18 cellular contexts compared by ENCODE assay signal in the genomic region with DNA sequence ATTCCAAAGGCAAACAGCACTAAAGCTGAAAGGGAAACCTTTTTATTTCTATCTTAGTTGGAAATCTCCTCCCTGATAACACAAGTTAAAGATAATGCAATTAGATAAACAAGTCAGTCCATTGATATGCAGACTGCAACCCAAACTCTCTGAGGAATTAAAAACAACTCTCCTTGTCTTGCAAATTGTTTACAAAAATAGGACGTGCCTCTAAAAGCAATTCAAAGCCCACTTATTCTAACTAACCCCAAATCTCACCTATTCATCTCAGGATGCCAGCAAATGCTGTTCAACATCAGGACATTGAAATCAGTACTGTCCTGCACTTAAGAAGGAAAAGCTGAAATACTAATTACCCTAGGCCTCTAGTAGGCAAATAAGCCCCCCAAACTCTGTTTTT. TPM values are rescaled to one million over a fixed set of nuclear protein-coding genes. Genes with fewer than 3 reads are reported as not detected.
A peak's percentile ranks its signal among the peaks of the same experiment; 100 is the strongest.
DNase-seq lines count a peak whose midpoint lies in the region; ATAC-seq and TF ChIP-seq lines count a peak whose summit lies in the region.
"Had no signal": no experiment of that assay in that cellular context is flagged by ENCODE, and none has a peak within 500 bp of the region (broad histone marks: within the 10 kb centered on the region; RNA-seq: fewer than 3 reads in every experiment).

No MANE protein-coding gene starts in this region.

- peaks cover 49% of the 10 kb centered on the region for H3K4me1 Mint-ChIP-seq in Caco-2 (ENCODE audit: low read depth, unreplicated experiment)
- H3K4me1 Mint-ChIP-seq: CD8-positive, alpha-beta memory T cell had no signal

- no peak overlapping the region for H3K4me3 Mint-ChIP-seq in Caco-2 (ENCODE audit: unreplicated experiment)
- H3K4me3 Mint-ChIP-seq: CD8-positive, alpha-beta memory T cell; HFFc6 had no signal

- H3K36me3 ChIP-seq in Caco-2 (ENCODE audit: control insufficient read depth, insufficient read depth, low read length) (no peaks in the 10 kb centered on the region), HUES64 (ENCODE audit: insufficient read depth, low read length) (no peaks in the 10 kb centered on the region)
- H3K36me3 ChIP-seq: BLaER1, HAP-1 had no signal

- H3K27ac ChIP-seq in HUES64 (ENCODE audit: low read depth, low read length) (peak overlapping the region; percentile 60; the same call in 1 of the 2 replicates), dorsolateral prefrontal cortex (peak overlapping the region in 58 of 59 donors; percentile 24 to 99 (median 82)), layer of hippocampus (ENCODE audit: low read depth, low read length) (peak overlapping the region; percentile 60)
- H3K27ac ChIP-seq: 22Rv1, BLaER1, GM23248 had no signal

- no peaks in the 10 kb centered on the region for H3K27me3 Mint-ChIP-seq in Caco-2 (ENCODE audit: insufficient read depth, unreplicated experiment)

- ATAC-seq in GM21515 (IDR thresholded peaks at IDR 0.05; ENCODE audit: unreplicated experiment), result no peak

- peak overlapping the region; percentile 21 for H3K27ac Mint-ChIP-seq in Caco-2 (ENCODE audit: unreplicated experiment)
- H3K27ac Mint-ChIP-seq: CD8-positive, alpha-beta memory T cell; HFFc6 had no signal

- BruUV-seq in Caco-2 (replicated peaks; lab: Mats Ljungman, UMichigan), result no TSS peak

- H3K4me1 ChIP-seq in Caco-2 (peaks cover 67% of the 10 kb centered on the region), HUES64 (ENCODE audit: insufficient read depth, low read length) (peaks cover 59% of the 10 kb centered on the region)
- H3K4me1 ChIP-seq: BLaER1 had no signal

- DNase-seq in Caco-2 (no peak), dorsolateral prefrontal cortex (no peak), SHP77 (lab: John Stamatoyannopoulos, UW) (no peak), SIG-M5 (lab: John Stamatoyannopoulos, UW) (no peak), medulla oblongata (ENCODE audit: extremely low spot score) (no peak)
- DNase-seq: AML-193; CD8-positive, alpha-beta memory T cell; DMS53; GF-D8; GM23248; HFFc6; IMR-90 had no signal

- no peaks in the 10 kb centered on the region for H3K27me3 ChIP-seq in Caco-2 (replicated peaks; ENCODE audit: control insufficient read depth, insufficient read depth, low read length)
- no peaks in the 10 kb centered on the region for H3K27me3 ChIP-seq in HUES64 (ENCODE audit: insufficient read depth, low read length)
- no peaks in the 10 kb centered on the region for H3K27me3 ChIP-seq in dorsolateral prefrontal cortex
- no peaks in the 10 kb centered on the region for H3K27me3 ChIP-seq in layer of hippocampus (ENCODE audit: control insufficient read depth, insufficient read depth, low read length)
- H3K27me3 ChIP-seq: BLaER1 had no signal

- H3K4me3 ChIP-seq in Caco-2 (ENCODE audit: low read depth, low read length) (no peak overlapping the region), HUES64 (ENCODE audit: low read length) (no peak overlapping the region), dorsolateral prefrontal cortex (peak overlapping the region in 3 of 59 donors; percentile 1 to 15 (median 12))
- H3K4me3 ChIP-seq: BLaER1, GM23248, HAP-1 had no signal

- H3K9me3 ChIP-seq in Caco-2, result no peaks in the 10 kb centered on the region
- no peaks in the 10 kb centered on the region for H3K9me3 ChIP-seq in HUES64 (ENCODE audit: insufficient read depth, low read depth, low read length)
- H3K9me3 ChIP-seq: BLaER1, HAP-1 had no signal

- POLR2A ChIA-PET in Caco-2 (lab: Charles Lee), result no interaction called here

- CTCF ChIA-PET in Caco-2 (lab: Charles Lee), result interaction anchor here (1.1 kb wide), 1 partner anchor 12 kb away, joined by 3 read pairs; no protein-coding TSS in a partner anchor

- WGBS in HUES64, result 0% methylated on average over 1 of the region's 1 CpG

- H3K36me3 Mint-ChIP-seq in Caco-2 (ENCODE audit: insufficient read depth, unreplicated experiment), result peaks cover 24% of the 10 kb centered on the region
- H3K36me3 Mint-ChIP-seq: CD8-positive, alpha-beta memory T cell had no signal

- no peak overlapping the region for H3K9ac ChIP-seq in HUES64 (ENCODE audit: low read depth, low read length)
- H3K9ac ChIP-seq: BLaER1, GM23248 had no signal

- no peak for TF ChIP-seq CTCF in Caco-2 (IDR thresholded peaks at IDR 0.05; ENCODE audit: insufficient read depth in 1 of 2, low read depth in 1 of 2, low read length in 1 of 2, severe bottlenecking in 1 of 2, unreplicated experiment in 1 of 2)
- TF ChIP-seq CTCF in dorsolateral prefrontal cortex (IDR thresholded peaks at IDR 0.05 in 54 of 56, conservative IDR thresholded peaks at IDR 0.05 in 2 of 56; ENCODE audit: low read depth in 1 of 56, partially characterized antibody in 56 of 56), result no peak

- intact Hi-C loops in Caco-2 (cut with micrococcal nuclease; ENCODE audit: unreplicated experiment) (no loop called here), dorsolateral prefrontal cortex (cut with DNase I) (no loop called here)

- H3K9me3 Mint-ChIP-seq in Caco-2 (ENCODE audit: unreplicated experiment), result no peaks in the 10 kb centered on the region
- H3K9me3 Mint-ChIP-seq: HFFc6 had no signal

RNA-seq across cellular contexts. Expression of gene SHTN1, which starts 12.8 kb away (rescaled TPM):
- total RNA-seq in Caco-2 (2022), result 80.8 and 86.9 TPM in 2 replicates
- 11.0 TPM for polyA plus RNA-seq in HUES64 (2013, experiment 1 of 2)
- polyA plus RNA-seq in HUES64 (2013, experiment 2 of 2), result 11.3 TPM
- total RNA-seq in dorsolateral prefrontal cortex, result 100 to 1,000 TPM in 103 of 120 experiments, 10 to 100 TPM in 17; 65.1 to 426 (median 156) TPM
- polyA plus RNA-seq: CD8-positive, alpha-beta memory T cell had no signal
